26 cellular contexts compared by ENCODE assay signal in the genomic region with DNA sequence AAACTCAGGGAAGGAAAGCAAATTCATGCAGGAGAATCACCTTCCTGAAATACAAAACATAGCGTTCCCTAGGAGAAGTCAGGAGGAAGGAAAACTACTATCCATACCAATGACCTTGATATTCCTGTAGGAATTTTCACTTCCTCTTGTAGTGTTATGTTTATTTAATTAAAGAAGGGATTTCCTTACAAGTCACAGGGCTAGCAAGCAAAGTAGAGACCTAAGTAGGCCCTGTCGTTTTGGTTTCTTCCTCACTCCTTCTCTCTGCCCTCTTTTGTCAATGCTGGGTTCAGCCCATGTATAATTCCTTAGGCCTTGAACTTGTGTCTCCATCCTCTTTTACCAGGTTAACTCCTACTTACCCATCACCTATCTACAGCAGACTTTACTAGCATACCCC.
"Had no signal": no experiment of that assay in that cellular context is flagged by ENCODE, and none has a peak within 500 bp of the region (broad histone marks: within the 10 kb centered on the region; RNA-seq: fewer than 3 reads in every experiment).

No MANE protein-coding gene starts in this region.

- H3K9me3 ChIP-seq: ascending aorta had no signal

- H3K36me3 ChIP-seq: ascending aorta had no signal

- FAIRE-seq: bronchial epithelial cell, endometrium, frontal cortex had no signal

- H3K4me1 ChIP-seq: ascending aorta had no signal

- DNase-seq: activated CD4-positive, alpha-beta memory T cell treated with anti-CD3 and anti-CD28 coated beads, Interleukin-2, amount 10 ng/mL, durations not matched to agents 7 days and 5 days; activated CD4-positive, alpha-beta T cell treated with anti-CD3 and anti-CD28 coated beads for 1 hour; activated CD4-positive, alpha-beta T cell treated with anti-CD3 and anti-CD28 coated beads for 4 hours; activated CD4-positive, alpha-beta T cell treated with anti-CD3 and anti-CD28 coated beads, Interleukin-2, amount 10 ng/mL, durations not matched to agents 7 days and 5 days; activated CD4-positive, alpha-beta T cell treated with anti-CD3 and anti-CD28 coated beads, Interleukin-2, amount 50 U/mL, for 4 hours; activated CD8-positive, alpha-beta memory T cell treated with anti-CD3 and anti-CD28 coated beads, Interleukin-2, amount 50 U/mL, for 48 hours; activated gamma-delta T cell; activated naive CD4-positive, alpha-beta T cell; activated naive CD4-positive, alpha-beta T cell treated with anti-CD3 and anti-CD28 coated beads, Interleukin-2, amount 10 ng/mL, durations not matched to agents 7 days and 5 days; activated naive CD8-positive, alpha-beta T cell treated with anti-CD3 and anti-CD28 coated beads, Interleukin-2, amount 10 ng/mL, durations not matched to agents 7 days and 5 days; activated T-cell treated with anti-CD3 and anti-CD28 coated beads for 4 hours; activated T-cell treated with anti-CD3 and anti-CD28 coated beads, Interleukin-2, amount 50 U/mL, for 24 hours; activated T-cell treated with anti-CD3 and anti-CD28 coated beads, Interleukin-2, amount 50 U/mL, for 72 hours; effector CD8-positive, alpha-beta T cell; foreskin fibroblast; head of caudate nucleus; T-helper 1 cell; T-helper 17 cell; T1000 had no signal

- H3K4me3 ChIP-seq: ascending aorta, coronary artery had no signal

- H3K27ac ChIP-seq: ascending aorta, coronary artery had no signal

- ATAC-seq: activated naive CD4-positive, alpha-beta T cell treated with anti-CD3 and anti-CD28 coated beads, Interleukin-2, amount 50 U/mL, for 72 hours; activated T-cell treated with anti-CD3 and anti-CD28 coated beads, Interleukin-2, amount 50 U/mL, for 72 hours; esophagus mucosa; T-helper 17 cell had no signal

- H3K27me3 ChIP-seq: ascending aorta had no signal
